Comparison of ENCODE assay signal across 12 cellular contexts in genomic region chr6:11412011-11412424, GRCh38.
DNase-seq lines count a peak whose midpoint lies in the region; ATAC-seq and TF ChIP-seq lines count a peak whose summit lies in the region.
"Had no signal": no experiment of that assay in that cellular context is flagged by ENCODE, and none has a peak within 500 bp of the region (broad histone marks: within the 10 kb centered on the region; RNA-seq: fewer than 3 reads in every experiment).

No MANE protein-coding gene starts in this region.

- H3K27me3 ChIP-seq in HCT116 (ENCODE audit: insufficient read depth, low read length) (no peaks in the 10 kb centered on the region), upper lobe of left lung (no peaks in the 10 kb centered on the region)

- TF ChIP-seq POLR2A in HCT116 (IDR thresholded peaks at IDR 0.05; ENCODE audit: borderline replicate concordance, extremely low read depth, insufficient read depth, insufficient read length) (no peak), upper lobe of left lung (IDR thresholded peaks at IDR 0.05) (no peak)

- H3K4me3 Mint-ChIP-seq in activated naive CD8-positive, alpha-beta T cell = no peak overlapping the region

- no peaks in the 10 kb centered on the region for H3K9me2 ChIP-seq in HCT116 (ENCODE audit: insufficient read depth)

- ATAC-seq in HCT116 = no peak
- ATAC-seq in HG03565 (IDR thresholded peaks at IDR 0.05; ENCODE audit: unreplicated experiment) = no peak
- ATAC-seq in upper lobe of left lung (ENCODE audit: low FRiP score in 2 of 2) = no peak

- no peaks in the 10 kb centered on the region for H3K79me2 ChIP-seq in HCT116 (ENCODE audit: insufficient read depth, low read length)

- H2AFZ ChIP-seq in HCT116 (ENCODE audit: low read depth, low read length, poor library complexity, severe bottlenecking) = peak overlapping the region; percentile 31

- no peak for TF ChIP-seq RAD21 in HCT116 (IDR thresholded peaks at IDR 0.05; ENCODE audit: low read depth)

- peak overlapping the region; percentile 1 for H3K27ac Mint-ChIP-seq in activated naive CD8-positive, alpha-beta T cell

- CTCF ChIA-PET in HCT116 (lab: Charles Lee) = no interaction called here

- TF ChIP-seq CTCF in AG10803 (conservative IDR thresholded peaks at IDR 0.05; ENCODE audit: low read length) (no peak), HCT116 (IDR thresholded peaks at IDR 0.05 in 2 of 3, conservative IDR thresholded peaks at IDR 0.05 in 1 of 3; ENCODE audit: borderline replicate concordance in 1 of 3, insufficient read depth in 1 of 3, low read depth in 2 of 3, low read length in 2 of 3) (no peak), GM20000 (IDR thresholded peaks at IDR 0.05; ENCODE audit: extremely low read depth, missing control alignments) (no peak), upper lobe of left lung (IDR thresholded peaks at IDR 0.05) (no peak)

- no peaks in the 10 kb centered on the region for H3K9me3 Mint-ChIP-seq in activated naive CD8-positive, alpha-beta T cell (ENCODE audit: low read depth)

- no peaks in the 10 kb centered on the region for H3K27me3 Mint-ChIP-seq in activated naive CD8-positive, alpha-beta T cell

- no peak for TF ChIP-seq EP300 in upper lobe of left lung (IDR thresholded peaks at IDR 0.05)

- no peak overlapping the region for H3K9ac ChIP-seq in HCT116 (ENCODE audit: low read length)
- H3K9ac ChIP-seq: KMS-11 had no signal

- DNase-seq in AG10803 (ENCODE audit: low read depth) (peak; percentile 67), HCT116 (ENCODE audit: low read depth, low spot score) (no peak), hepatic stellate cell (ENCODE audit: low spot score) (peak; percentile 40), GM20000 (ENCODE audit: low spot score) (no peak), activated gamma-delta T cell (lab: John Stamatoyannopoulos, UW) (no peak), upper lobe of left lung (no peak)
- DNase-seq: cortex of kidney; NK-92 treated with Interleukin-12 subunit alpha and Interleukin-12 subunit beta, amount 100 ng/mL, for 24 hours had no signal

- POLR2A ChIA-PET in HCT116 (lab: Charles Lee) = no interaction called here

- H3K27ac ChIP-seq in HCT116 (ENCODE audit: low read depth, low read length) (no peak overlapping the region), upper lobe of left lung (peak overlapping the region in 2 of 4 donors; percentile 12 to 53)
- H3K27ac ChIP-seq: KMS-11, prostate gland had no signal

- no peaks in the 10 kb centered on the region for H4K20me1 ChIP-seq in HCT116 (ENCODE audit: insufficient read depth)

- H3K9me3 ChIP-seq in HCT116 (ENCODE audit: control insufficient read depth in 1 of 2, insufficient read depth in 1 of 2, low read depth in 1 of 2, low read length in 2 of 2) (no peaks in the 10 kb centered on the region), upper lobe of left lung (no peaks in the 10 kb centered on the region)
- H3K9me3 ChIP-seq: prostate gland had no signal

- H3K36me3 ChIP-seq in HCT116 (ENCODE audit: control insufficient read depth in 1 of 2, insufficient read depth in 2 of 2, low read length in 2 of 2) (no peaks in the 10 kb centered on the region), upper lobe of left lung (no peaks in the 10 kb centered on the region)
- H3K36me3 ChIP-seq: prostate gland had no signal

- no peaks in the 10 kb centered on the region for H3K36me3 Mint-ChIP-seq in activated naive CD8-positive, alpha-beta T cell

- H3K4me2 ChIP-seq in HCT116 (ENCODE audit: low read length) = no peak overlapping the region
- H3K4me2 ChIP-seq: KMS-11 had no signal

- H3K4me3 ChIP-seq in AG10803 (ENCODE audit: low read length) (no peak overlapping the region), HCT116 (replicated peaks in 1 of 2; ENCODE audit: low read depth in 1 of 2, low read length in 2 of 2) (no peak overlapping the region), upper lobe of left lung (no peak overlapping the region)
- H3K4me3 ChIP-seq: prostate gland had no signal

- BruUV-seq in HCT116 (replicated peaks; lab: Mats Ljungman, UMichigan) = no TSS peak

- WGBS in upper lobe of left lung, 2 donors = 43 to 62% methylated on average over 2 of the region's 2 CpGs

- peaks cover 9 to 21% of the 10 kb centered on the region in 2 experiments; a peak in 3 of 4 replicates for H3K4me1 ChIP-seq in HCT116 (ENCODE audit: control insufficient read depth in 1 of 2, insufficient read depth in 2 of 2, low read length in 2 of 2)
- H3K4me1 ChIP-seq in upper lobe of left lung = peaks cover 12 to 45% (median 15%) of the 10 kb centered on the region in 4 donors
- H3K4me1 ChIP-seq: prostate gland had no signal

- peaks cover 34% of the 10 kb centered on the region for H3K4me1 Mint-ChIP-seq in activated naive CD8-positive, alpha-beta T cell (ENCODE audit: low read depth)

- intact Hi-C loops in HCT116 (cut with micrococcal nuclease) = no loop called here

- RAD21 ChIA-PET in HCT116 (lab: Charles Lee; ENCODE audit: low non-redundant PET in 1 of 2, low total read pairs in 2 of 2, uncharacterized antibody in 2 of 2, unreplicated experiment in 2 of 2) = no interaction called here

TF ChIP-seq in HCT116, 20 proteins besides CTCF, POLR2A, EP300 and RAD21:
- TF ChIP-seq SIN3A (IDR thresholded peaks at IDR 0.05; ENCODE audit: low read depth) = no peak
- TF ChIP-seq MAX (IDR thresholded peaks at IDR 0.05) = no peak
- no peak for TF ChIP-seq ZFX (IDR thresholded peaks at IDR 0.05)
- TF ChIP-seq SRF (IDR thresholded peaks at IDR 0.05; ENCODE audit: low read depth) = no peak
- TF ChIP-seq EZH2phosphoT487 (IDR thresholded peaks at IDR 0.05; ENCODE audit: borderline replicate concordance) = no peak
- TF ChIP-seq EGR1 (IDR thresholded peaks at IDR 0.05; ENCODE audit: low read depth) = no peak
- no peak for TF ChIP-seq EZH2 (IDR thresholded peaks at IDR 0.05)

Comparison
In these comparisons a context has a peak if more than half of its experiments do, and no peak if none do; other contexts are left out.
1. DNase-seq: peak in AG10803 (single experiment) and hepatic stellate cell (single experiment); none in HCT116 (single experiment), GM20000 (single experiment), activated gamma-delta T cell (single experiment) and upper lobe of left lung (0 of 2).